ENCODE assay signal across 25 cellular contexts in the genomic region with DNA sequence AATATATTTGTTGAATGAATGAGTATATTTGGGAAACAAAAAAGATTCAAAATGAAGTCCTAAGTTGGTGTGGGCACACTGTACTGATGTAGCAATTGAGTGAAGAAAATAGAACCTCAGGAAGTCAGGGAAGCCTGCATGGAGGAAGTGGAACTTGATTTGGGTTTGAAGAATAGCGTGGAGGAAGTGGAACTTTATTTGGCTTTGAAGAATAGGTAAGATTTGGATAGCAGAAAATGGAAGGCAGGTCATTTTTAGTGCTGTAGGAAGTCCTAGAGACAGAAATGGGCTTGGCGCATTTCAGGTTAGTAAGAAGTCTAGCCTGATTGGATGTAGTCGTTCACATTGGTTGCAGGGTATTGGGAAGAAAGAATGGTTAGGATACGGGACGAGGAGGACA. TPM values are rescaled to one million over a fixed set of nuclear protein-coding genes. Genes with fewer than 3 reads are reported as not detected.
DNase-seq lines count a peak whose midpoint lies in the region; ATAC-seq, FAIRE-seq and TF ChIP-seq lines count a peak whose summit lies in the region.
"Had no signal": no experiment of that assay in that cellular context is flagged by ENCODE, and none has a peak within 500 bp of the region (broad histone marks: within the 10 kb centered on the region; RNA-seq: fewer than 3 reads in every experiment).

No MANE protein-coding gene starts in this region.

- H4K20me1 ChIP-seq in IMR-90 (ENCODE audit: insufficient read depth, low read length) (peaks cover 40% of the 10 kb centered on the region), astrocyte (ENCODE audit: insufficient read depth, low read length) (peaks cover 30% of the 10 kb centered on the region)

- POLR2A ChIA-PET in IMR-90 (lab: Charles Lee; ENCODE audit: unreplicated experiment) = no interaction called here

- no TSS peak for BruUV-seq in IMR-90 (replicated peaks; lab: Mats Ljungman, UMichigan)

- H3K27ac ChIP-seq in IMR-90 (ENCODE audit: insufficient read depth, low read length) (no peak overlapping the region; the same call in 1 of the 2 replicates), astrocyte (ENCODE audit: low read depth, low read length) (peak overlapping the region; percentile 91), trophoblast cell (ENCODE audit: low read depth, low read length) (no peak overlapping the region), substantia nigra (ENCODE audit: low read depth, low read length, poor library complexity, severe bottlenecking) (no peak overlapping the region)
- H3K27ac ChIP-seq: heart left ventricle, SJSA1, upper lobe of left lung had no signal

- no peak for ATAC-seq in IMR-90 (ENCODE audit: low read depth)
- ATAC-seq: heart left ventricle had no signal

- peak; percentile 77 for DNase-seq in SIG-M5 treated with dmso at 0.1 percent for 504 hours (lab: John Stamatoyannopoulos, UW; ENCODE audit: unreplicated experiment)
- DNase-seq in SIG-M5 (lab: John Stamatoyannopoulos, UW) = no peak
- no peak for DNase-seq in IMR-90
- no peak for DNase-seq in astrocyte (ENCODE audit: low read depth)
- DNase-seq in trophoblast cell = no peak
- DNase-seq in substantia nigra (lab: John Stamatoyannopoulos, UW) = no peak
- no peak for DNase-seq in stimulated activated CD4-positive, alpha-beta T cell treated with anti-CD3 and anti-CD28 coated beads, Interleukin-12 subunit alpha, Interleukin-12 subunit beta, amount 100 ng/mL, for 4 hours
- DNase-seq in glutamatergic neuron = no peak
- DNase-seq: activated CD4-positive, alpha-beta T cell treated with anti-CD3 and anti-CD28 coated beads, Interleukin-2, amount 10 ng/mL, durations not matched to agents 7 days and 5 days; activated T-cell treated with anti-CD3 and anti-CD28 coated beads, Interleukin-2, amount 50 U/mL, for 1 hour; CD4-positive, CD25-positive, alpha-beta regulatory T cell; heart left ventricle; islet precursor cell; naive B cell; NCI-H1930; NCI-H446; OCI-M1; upper lobe of left lung had no signal

- TF ChIP-seq CTCF in IMR-90 (conservative IDR thresholded peaks at IDR 0.05; ENCODE audit: low read depth, low read length) = no peak
- no peak for TF ChIP-seq CTCF in astrocyte (IDR thresholded peaks at IDR 0.05; ENCODE audit: insufficient read depth, low read depth, low read length)
- no peak for TF ChIP-seq CTCF in glutamatergic neuron (IDR thresholded peaks at IDR 0.05; ENCODE audit: partially characterized antibody, unreplicated experiment)

- H3K18ac ChIP-seq in IMR-90 (ENCODE audit: low read depth, low read length) = peak overlapping the region; percentile 80; the same call in 1 of the 2 replicates
- H3K18ac ChIP-seq in trophoblast cell (ENCODE audit: low read length) = no peak overlapping the region

- H3K4me3 ChIP-seq in IMR-90 (ENCODE audit: insufficient read depth, low read depth, low read length) (no peak overlapping the region), astrocyte (ENCODE audit: insufficient read depth, low read depth, low read length) (no peak overlapping the region), trophoblast cell (ENCODE audit: low read depth, low read length) (no peak overlapping the region)
- H3K4me3 ChIP-seq: heart left ventricle, SJSA1, upper lobe of left lung had no signal

- dilution Hi-C loops in IMR-90 (cut with HindIII; ENCODE audit: low sequenced_read_pairs, unreplicated experiment) = no loop called here

- H3K4ac ChIP-seq in IMR-90 (ENCODE audit: low read depth, low read length) = peak overlapping the region; percentile 60
- peak overlapping the region; percentile 15 for H3K4ac ChIP-seq in trophoblast cell (ENCODE audit: low read depth, low read length)

- H3K79me2 ChIP-seq in astrocyte (ENCODE audit: insufficient read depth, low read length) = peaks cover 100% of the 10 kb centered on the region
- peaks cover 10% of the 10 kb centered on the region for H3K79me2 ChIP-seq in trophoblast cell (ENCODE audit: control insufficient read depth, insufficient read depth, low read length, poor library complexity)

- H4K5ac ChIP-seq in IMR-90 (ENCODE audit: low read depth, low read length) = peak overlapping the region; percentile 53; the same call in 1 of the 2 replicates

- H2AFZ ChIP-seq in IMR-90 (replicated peaks; ENCODE audit: low read length, poor library complexity) (no peak overlapping the region), astrocyte (ENCODE audit: low read depth, low read length) (no peak overlapping the region), trophoblast cell (ENCODE audit: insufficient read depth, low read length, poor library complexity) (no peak overlapping the region)

- CTCF ChIA-PET in IMR-90 (lab: Yijun Ruan, JAX) = no interaction called here

- H3K27me3 Mint-ChIP-seq in astrocyte (ENCODE audit: low read depth, unreplicated experiment) (no peaks in the 10 kb centered on the region), glutamatergic neuron (ENCODE audit: unreplicated experiment) (no peaks in the 10 kb centered on the region)
- H3K27me3 Mint-ChIP-seq: activated CD4-positive, alpha-beta T cell treated with anti-CD3 and anti-CD28 coated beads, Interleukin-2, amount 10 ng/mL, durations not matched to agents 7 days and 5 days; activated naive CD8-positive, alpha-beta T cell had no signal

- H4K91ac ChIP-seq in IMR-90 (ENCODE audit: insufficient read depth, low read depth, low read length) (peak overlapping the region; percentile 71; the same call in 1 of the 2 replicates), trophoblast cell (ENCODE audit: low read depth, low read length) (no peak overlapping the region)

- peaks cover 16% of the 10 kb centered on the region for H3K9me1 ChIP-seq in IMR-90 (ENCODE audit: insufficient read depth, low read length)

- H3K36me3 Mint-ChIP-seq in astrocyte (ENCODE audit: low read depth, unreplicated experiment) (peaks cover 12% of the 10 kb centered on the region), glutamatergic neuron (ENCODE audit: unreplicated experiment) (peaks cover 6% of the 10 kb centered on the region)

- H3K4me2 ChIP-seq in IMR-90 (ENCODE audit: low read depth, low read length) = peak overlapping the region; percentile 19; the same call in 1 of the 2 replicates
- peak overlapping the region; percentile 91 for H3K4me2 ChIP-seq in astrocyte (ENCODE audit: low read length)
- no peak overlapping the region for H3K4me2 ChIP-seq in trophoblast cell (ENCODE audit: low read length)

- WGBS in IMR-90 (ENCODE audit: extremely low coverage in 2 of 2, insufficient read length in 1 of 2), 2 experiments = 100% methylated on average over 1 of the region's 5 CpGs; no CpG with 5 or more reads in 1 of the 2 experiments
- 100% methylated on average over 1 of the region's 5 CpGs for WGBS in trophoblast cell (ENCODE audit: extremely low coverage, insufficient coverage, insufficient read length)

- peak overlapping the region; percentile 70 for H3K27ac Mint-ChIP-seq in astrocyte (ENCODE audit: unreplicated experiment)
- H3K27ac Mint-ChIP-seq in glutamatergic neuron (ENCODE audit: unreplicated experiment) = no peak overlapping the region
- H3K27ac Mint-ChIP-seq: activated CD4-positive, alpha-beta T cell treated with anti-CD3 and anti-CD28 coated beads, Interleukin-2, amount 10 ng/mL, durations not matched to agents 7 days and 5 days; activated naive CD8-positive, alpha-beta T cell had no signal

- H3K56ac ChIP-seq in IMR-90 (ENCODE audit: extremely low read depth, insufficient read depth, low read length) = no peak overlapping the region; the same call in 1 of the 2 replicates

- no peak for FAIRE-seq in astrocyte (lab: Jason Lieb, UNC)
- FAIRE-seq: A204.1, bronchial epithelial cell, GM19239, HTR-8/SVneo, TTC549 had no signal

- H4K8ac ChIP-seq in IMR-90 (ENCODE audit: low read depth in 2 of 2, low read length in 2 of 2) (peak overlapping the region in 1 of 2 experiments; percentile 65; a peak in 3 of 4 replicates), trophoblast cell (ENCODE audit: low read depth, low read length) (no peak overlapping the region)

- H3K9me3 Mint-ChIP-seq in astrocyte (ENCODE audit: unreplicated experiment) = peaks cover 4% of the 10 kb centered on the region
- no peaks in the 10 kb centered on the region for H3K9me3 Mint-ChIP-seq in glutamatergic neuron (ENCODE audit: unreplicated experiment)

- H3K4me1 ChIP-seq in IMR-90 (ENCODE audit: control insufficient read depth, insufficient read depth, low read length) (peaks cover 25% of the 10 kb centered on the region), astrocyte (ENCODE audit: insufficient read depth, low read length) (peaks cover 42% of the 10 kb centered on the region), trophoblast cell (ENCODE audit: control insufficient read depth in 1 of 2, insufficient read depth in 2 of 2, low read length in 2 of 2) (peaks cover 3 to 33% of the 10 kb centered on the region in 2 experiments)

- peak overlapping the region; percentile 85 for H2BK5ac ChIP-seq in IMR-90 (ENCODE audit: low read depth, low read length, poor library complexity, severe bottlenecking)
- no peak overlapping the region for H2BK5ac ChIP-seq in trophoblast cell (ENCODE audit: low read depth, low read length, poor library complexity)

- H2BK15ac ChIP-seq in IMR-90 (ENCODE audit: low read depth, low read length) = peak overlapping the region; percentile 79; the same call in 2 of the 3 replicates

- H3K79me1 ChIP-seq in IMR-90 (ENCODE audit: low read depth in 1 of 2, low read length in 2 of 2) = peaks cover 11 to 26% of the 10 kb centered on the region in 2 experiments; a peak in 2 of 4 replicates
- peaks cover 6% of the 10 kb centered on the region for H3K79me1 ChIP-seq in trophoblast cell (ENCODE audit: low read length)

- H3K23ac ChIP-seq in IMR-90 (ENCODE audit: low read depth, low read length) (0 out of 2 replicates have a peak overlapping the region, but pooled peaks have one; percentile 15), trophoblast cell (ENCODE audit: low read length) (no peak overlapping the region)

- H3K14ac ChIP-seq in IMR-90 (replicated peaks; ENCODE audit: low read depth, low read length) (peak overlapping the region; percentile 7; the same call in 1 of the 2 replicates), trophoblast cell (ENCODE audit: low read length) (no peak overlapping the region)

- H2BK120ac ChIP-seq in IMR-90 (ENCODE audit: low read depth, low read length) (peak overlapping the region; percentile 56), trophoblast cell (ENCODE audit: insufficient read depth, low read length, poor library complexity) (no peak overlapping the region)

- H3K9me3 ChIP-seq in IMR-90 (ENCODE audit: control insufficient read depth, insufficient read depth, low read length) (peaks cover 5% of the 10 kb centered on the region), astrocyte (ENCODE audit: insufficient read depth, low read depth, low read length) (peaks cover 3% of the 10 kb centered on the region), trophoblast cell (ENCODE audit: insufficient read depth, low read depth, low read length) (no peaks in the 10 kb centered on the region)

- H3K36me3 ChIP-seq in IMR-90 (ENCODE audit: control insufficient read depth, insufficient read depth, low read length) (peaks cover 5% of the 10 kb centered on the region), astrocyte (ENCODE audit: insufficient read depth, low read length) (no peaks in the 10 kb centered on the region), trophoblast cell (ENCODE audit: control insufficient read depth in 1 of 2, insufficient read depth in 2 of 2, low read length in 2 of 2) (peaks cover 7 to 9% of the 10 kb centered on the region in 2 experiments)
- H3K36me3 ChIP-seq: heart left ventricle, upper lobe of left lung had no signal

- H3K4me1 Mint-ChIP-seq in astrocyte (ENCODE audit: low read depth, unreplicated experiment) = peaks cover 52% of the 10 kb centered on the region
- no peaks in the 10 kb centered on the region for H3K4me1 Mint-ChIP-seq in glutamatergic neuron (ENCODE audit: low read depth, unreplicated experiment)

- H2BK12ac ChIP-seq in trophoblast cell (ENCODE audit: low read length) = no peak overlapping the region

- H2AK5ac ChIP-seq in IMR-90 (ENCODE audit: low read depth, low read length) (peak overlapping the region; percentile 61; the same call in 1 of the 2 replicates), trophoblast cell (ENCODE audit: low read length) (no peak overlapping the region)

- intact Hi-C loops in IMR-90 (cut with micrococcal nuclease) = no loop called here

- in situ Hi-C loops in IMR-90 (cut with MboI; ENCODE audit: low sequenced_read_pairs) = no loop called here

- H3K27me3 ChIP-seq in IMR-90 (ENCODE audit: control insufficient read depth, insufficient read depth, low read length) = no peaks in the 10 kb centered on the region
- H3K27me3 ChIP-seq in astrocyte (ENCODE audit: insufficient read depth, low read length) = no peaks in the 10 kb centered on the region
- no peaks in the 10 kb centered on the region for H3K27me3 ChIP-seq in trophoblast cell (ENCODE audit: insufficient read depth, low read length)
- H3K27me3 ChIP-seq: heart left ventricle, SJSA1 had no signal

- H3K4me3 Mint-ChIP-seq in astrocyte (ENCODE audit: unreplicated experiment) (no peak overlapping the region), glutamatergic neuron (ENCODE audit: unreplicated experiment) (no peak overlapping the region)
- H3K4me3 Mint-ChIP-seq: activated CD4-positive, alpha-beta T cell treated with anti-CD3 and anti-CD28 coated beads, Interleukin-2, amount 10 ng/mL, durations not matched to agents 7 days and 5 days; activated naive CD8-positive, alpha-beta T cell had no signal

- no peak overlapping the region for H4K12ac ChIP-seq in trophoblast cell (ENCODE audit: low read depth, low read length)

- no peak overlapping the region for H2AK9ac ChIP-seq in IMR-90 (replicated peaks; ENCODE audit: low read depth, low read length, poor library complexity)

- no peak for TF ChIP-seq RAD21 in IMR-90 (IDR thresholded peaks at IDR 0.05; ENCODE audit: low read length)

- no peak for TF ChIP-seq POLR2A in IMR-90 (IDR thresholded peaks at IDR 0.05; ENCODE audit: low read depth, low read length)

- H3K9ac ChIP-seq in IMR-90 (ENCODE audit: low read depth, low read length) = no peak overlapping the region
- peak overlapping the region; percentile 12 for H3K9ac ChIP-seq in astrocyte (ENCODE audit: low read length)
- no peak overlapping the region for H3K9ac ChIP-seq in trophoblast cell (ENCODE audit: low read length)

- H2BK20ac ChIP-seq in IMR-90 (ENCODE audit: low read depth, low read length) = peak overlapping the region; percentile 14

RNA-seq across cellular contexts. Expression of a gene that starts 5.4 kb away (rescaled TPM):
- total RNA-seq in IMR-90 (2012; rRNA removed) = 145 and 216 TPM in 2 replicates
- polyA plus RNA-seq in IMR-90 (2012; rRNA removed) = 264 and 278 TPM in 2 replicates
- 100 and 104 TPM in 2 replicates for polyA plus RNA-seq in IMR-90 (2012; cell fraction: cytosol; rRNA removed)
- polyA plus RNA-seq in IMR-90 (2012; cell fraction: nucleus; rRNA removed; ENCODE audit: low replicate concordance) = 23.5 and 101 TPM in 2 replicates
- total RNA-seq in astrocyte = 130 and 163 TPM in 2 replicates
- 92.3 and 94.7 TPM in 2 replicates for polyA plus RNA-seq in trophoblast cell (2013)
- total RNA-seq in glutamatergic neuron (ENCODE audit: unreplicated experiment) = 9.4 TPM

Comparison
In these comparisons a context has a peak if more than half of its experiments do, and no peak if none do; other contexts are left out.
1. RNA of a gene that starts 5.4 kb away (total RNA-seq): 130 to 163 TPM in astrocyte and 145 to 216 TPM in IMR-90; 9.4 TPM in glutamatergic neuron (single experiment); every median in the first group is over 10 times any median in the second.